ENCODE assay signal across 1 cellular context in the genomic region with DNA sequence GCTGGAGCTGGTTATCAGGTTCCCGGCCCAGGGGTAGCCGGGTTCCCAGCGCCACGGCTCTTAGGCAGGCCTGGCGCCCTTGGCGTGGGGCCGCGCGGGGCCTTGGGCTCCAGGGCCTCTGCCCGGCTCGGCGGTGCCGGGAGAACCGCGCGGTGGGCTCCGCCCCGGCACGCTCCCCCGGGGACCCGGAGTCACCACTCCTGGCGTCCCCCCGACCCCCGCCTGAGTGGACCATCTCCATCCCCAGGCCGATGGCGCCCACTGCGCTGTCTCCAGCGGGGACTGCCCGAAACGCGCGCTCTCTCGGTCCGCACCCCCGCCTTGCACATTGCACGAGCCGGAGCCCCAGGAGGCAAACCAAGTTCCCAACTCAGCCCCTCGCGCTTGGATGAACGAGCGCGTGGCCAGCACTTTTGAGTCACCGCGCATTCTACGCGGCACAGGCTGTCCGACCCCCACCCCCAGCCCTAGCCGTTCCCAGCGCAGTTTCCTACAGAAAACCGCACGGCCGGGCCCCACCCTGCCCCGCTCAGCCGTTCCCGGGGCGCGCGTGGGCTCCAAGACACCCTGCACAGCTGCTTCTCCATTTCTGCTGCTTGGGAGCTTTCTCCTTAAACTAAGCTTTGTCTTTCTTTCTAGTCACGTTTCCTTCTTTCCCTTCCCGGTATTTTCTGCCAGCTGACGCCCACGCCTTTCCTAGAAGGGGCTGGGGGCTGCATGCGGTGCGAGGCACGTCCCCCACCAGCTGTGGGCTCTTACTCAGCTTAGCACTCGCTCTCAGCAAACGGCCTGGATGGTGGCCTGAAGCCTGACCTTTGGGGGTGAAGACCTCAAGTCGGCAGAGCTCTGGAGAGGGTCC.
TF ChIP-seq lines count a peak whose summit lies in the region.

No MANE protein-coding gene starts in this region.

TF ChIP-seq in GM12878, 131 proteins besides CTCF, POLR2A, EP300 and RAD21 (continued from another document):
- TF ChIP-seq NR2F1 (conservative IDR thresholded peaks at IDR 0.05) (peak; percentile 35; the same call in 1 of the 2 replicates), LARP7 (IDR thresholded peaks at IDR 0.05) (peak; percentile 37), RB1 (IDR thresholded peaks at IDR 0.05; ENCODE audit: borderline replicate concordance) (no peak), FOXK2 (IDR thresholded peaks at IDR 0.05) (peak; percentile 90), ZNF384 (IDR thresholded peaks at IDR 0.05; ENCODE audit: borderline replicate concordance, low read depth, low read length) (no peak), STAT3 (IDR thresholded peaks at IDR 0.05; ENCODE audit: low read depth, low read length) (no peak), NFIC (IDR thresholded peaks at IDR 0.05; ENCODE audit: low read depth, low read length) (no peak), GATAD2B (conservative IDR thresholded peaks at IDR 0.05; ENCODE audit: low read depth) (peak; percentile 44; the same call in 1 of the 2 replicates), SREBF1 (IDR thresholded peaks at IDR 0.05; ENCODE audit: low read length) (peak; percentile 53), CBFB (IDR thresholded peaks at IDR 0.05; ENCODE audit: low read depth) (no peak), PML (IDR thresholded peaks at IDR 0.05; ENCODE audit: low read length) (no peak), YBX1 (IDR thresholded peaks at IDR 0.05) (no peak), MEF2B (IDR thresholded peaks at IDR 0.05; ENCODE audit: partially characterized antibody, poor library complexity, severe bottlenecking) (peak; percentile 9), IKZF1 (conservative IDR thresholded peaks at IDR 0.05) (peak; percentile 68), CBX5 (IDR thresholded peaks at IDR 0.05; ENCODE audit: low read depth) (no peak), ZNF207 (IDR thresholded peaks at IDR 0.05; ENCODE audit: borderline replicate concordance) (peak; percentile 35; the same call in 1 of the 2 replicates), YY1 (IDR thresholded peaks at IDR 0.05; ENCODE audit: low read depth, low read length) (peak; percentile 77), PAX8 (IDR thresholded peaks at IDR 0.05) (no peak), ETV6 (conservative IDR thresholded peaks at IDR 0.05 in 1 of 2, IDR thresholded peaks at IDR 0.05 in 1 of 2; ENCODE audit: borderline replicate concordance in 1 of 2, low read depth in 1 of 2) (no peak), ZNF274 (IDR thresholded peaks at IDR 0.05; ENCODE audit: insufficient read depth, insufficient read length) (no peak), NR2C2 (IDR thresholded peaks at IDR 0.05; ENCODE audit: borderline replicate concordance, control insufficient read depth, insufficient read length, low read depth) (no peak), HDAC6 (IDR thresholded peaks at IDR 0.05; ENCODE audit: unreplicated experiment) (no peak), IKZF2 (IDR thresholded peaks at IDR 0.05) (no peak), SP1 (IDR thresholded peaks at IDR 0.05; ENCODE audit: low read depth, low read length) (no peak)
- TF ChIP-seq, protein P1, sequence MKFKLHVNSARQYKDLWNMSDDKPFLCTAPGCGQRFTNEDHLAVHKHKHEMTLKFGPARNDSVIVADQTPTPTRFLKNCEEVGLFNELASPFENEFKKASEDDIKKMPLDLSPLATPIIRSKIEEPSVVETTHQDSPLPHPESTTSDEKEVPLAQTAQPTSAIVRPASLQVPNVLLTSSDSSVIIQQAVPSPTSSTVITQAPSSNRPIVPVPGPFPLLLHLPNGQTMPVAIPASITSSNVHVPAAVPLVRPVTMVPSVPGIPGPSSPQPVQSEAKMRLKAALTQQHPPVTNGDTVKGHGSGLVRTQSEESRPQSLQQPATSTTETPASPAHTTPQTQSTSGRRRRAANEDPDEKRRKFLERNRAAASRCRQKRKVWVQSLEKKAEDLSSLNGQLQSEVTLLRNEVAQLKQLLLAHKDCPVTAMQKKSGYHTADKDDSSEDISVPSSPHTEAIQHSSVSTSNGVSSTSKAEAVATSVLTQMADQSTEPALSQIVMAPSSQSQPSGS (IDR thresholded peaks at IDR 0.05; ENCODE audit: low read length), result no peak
- TF ChIP-seq, protein P2, sequence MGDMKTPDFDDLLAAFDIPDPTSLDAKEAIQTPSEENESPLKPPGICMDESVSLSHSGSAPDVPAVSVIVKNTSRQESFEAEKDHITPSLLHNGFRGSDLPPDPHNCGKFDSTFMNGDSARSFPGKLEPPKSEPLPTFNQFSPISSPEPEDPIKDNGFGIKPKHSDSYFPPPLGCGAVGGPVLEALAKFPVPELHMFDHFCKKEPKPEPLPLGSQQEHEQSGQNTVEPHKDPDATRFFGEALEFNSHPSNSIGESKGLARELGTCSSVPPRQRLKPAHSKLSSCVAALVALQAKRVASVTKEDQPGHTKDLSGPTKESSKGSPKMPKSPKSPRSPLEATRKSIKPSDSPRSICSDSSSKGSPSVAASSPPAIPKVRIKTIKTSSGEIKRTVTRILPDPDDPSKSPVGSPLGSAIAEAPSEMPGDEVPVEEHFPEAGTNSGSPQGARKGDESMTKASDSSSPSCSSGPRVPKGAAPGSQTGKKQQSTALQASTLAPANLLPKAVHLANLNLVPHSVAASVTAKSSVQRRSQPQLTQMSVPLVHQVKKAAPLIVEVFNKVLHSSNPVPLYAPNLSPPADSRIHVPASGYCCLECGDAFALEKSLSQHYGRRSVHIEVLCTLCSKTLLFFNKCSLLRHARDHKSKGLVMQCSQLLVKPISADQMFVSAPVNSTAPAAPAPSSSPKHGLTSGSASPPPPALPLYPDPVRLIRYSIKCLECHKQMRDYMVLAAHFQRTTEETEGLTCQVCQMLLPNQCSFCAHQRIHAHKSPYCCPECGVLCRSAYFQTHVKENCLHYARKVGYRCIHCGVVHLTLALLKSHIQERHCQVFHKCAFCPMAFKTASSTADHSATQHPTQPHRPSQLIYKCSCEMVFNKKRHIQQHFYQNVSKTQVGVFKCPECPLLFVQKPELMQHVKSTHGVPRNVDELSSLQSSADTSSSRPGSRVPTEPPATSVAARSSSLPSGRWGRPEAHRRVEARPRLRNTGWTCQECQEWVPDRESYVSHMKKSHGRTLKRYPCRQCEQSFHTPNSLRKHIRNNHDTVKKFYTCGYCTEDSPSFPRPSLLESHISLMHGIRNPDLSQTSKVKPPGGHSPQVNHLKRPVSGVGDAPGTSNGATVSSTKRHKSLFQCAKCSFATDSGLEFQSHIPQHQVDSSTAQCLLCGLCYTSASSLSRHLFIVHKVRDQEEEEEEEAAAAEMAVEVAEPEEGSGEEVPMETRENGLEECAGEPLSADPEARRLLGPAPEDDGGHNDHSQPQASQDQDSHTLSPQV (IDR thresholded peaks at IDR 0.05), result no peak
- TF ChIP-seq, protein P3, sequence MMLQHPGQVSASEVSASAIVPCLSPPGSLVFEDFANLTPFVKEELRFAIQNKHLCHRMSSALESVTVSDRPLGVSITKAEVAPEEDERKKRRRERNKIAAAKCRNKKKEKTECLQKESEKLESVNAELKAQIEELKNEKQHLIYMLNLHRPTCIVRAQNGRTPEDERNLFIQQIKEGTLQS (IDR thresholded peaks at IDR 0.05; ENCODE audit: borderline replicate concordance, extremely low read depth, low read depth, low read length), result no peak
- TF ChIP-seq, protein P4, sequence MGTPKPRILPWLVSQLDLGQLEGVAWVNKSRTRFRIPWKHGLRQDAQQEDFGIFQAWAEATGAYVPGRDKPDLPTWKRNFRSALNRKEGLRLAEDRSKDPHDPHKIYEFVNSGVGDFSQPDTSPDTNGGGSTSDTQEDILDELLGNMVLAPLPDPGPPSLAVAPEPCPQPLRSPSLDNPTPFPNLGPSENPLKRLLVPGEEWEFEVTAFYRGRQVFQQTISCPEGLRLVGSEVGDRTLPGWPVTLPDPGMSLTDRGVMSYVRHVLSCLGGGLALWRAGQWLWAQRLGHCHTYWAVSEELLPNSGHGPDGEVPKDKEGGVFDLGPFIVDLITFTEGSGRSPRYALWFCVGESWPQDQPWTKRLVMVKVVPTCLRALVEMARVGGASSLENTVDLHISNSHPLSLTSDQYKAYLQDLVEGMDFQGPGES (IDR thresholded peaks at IDR 0.05), result no peak
